9 cellular contexts compared by ENCODE assay signal in the genomic region with DNA sequence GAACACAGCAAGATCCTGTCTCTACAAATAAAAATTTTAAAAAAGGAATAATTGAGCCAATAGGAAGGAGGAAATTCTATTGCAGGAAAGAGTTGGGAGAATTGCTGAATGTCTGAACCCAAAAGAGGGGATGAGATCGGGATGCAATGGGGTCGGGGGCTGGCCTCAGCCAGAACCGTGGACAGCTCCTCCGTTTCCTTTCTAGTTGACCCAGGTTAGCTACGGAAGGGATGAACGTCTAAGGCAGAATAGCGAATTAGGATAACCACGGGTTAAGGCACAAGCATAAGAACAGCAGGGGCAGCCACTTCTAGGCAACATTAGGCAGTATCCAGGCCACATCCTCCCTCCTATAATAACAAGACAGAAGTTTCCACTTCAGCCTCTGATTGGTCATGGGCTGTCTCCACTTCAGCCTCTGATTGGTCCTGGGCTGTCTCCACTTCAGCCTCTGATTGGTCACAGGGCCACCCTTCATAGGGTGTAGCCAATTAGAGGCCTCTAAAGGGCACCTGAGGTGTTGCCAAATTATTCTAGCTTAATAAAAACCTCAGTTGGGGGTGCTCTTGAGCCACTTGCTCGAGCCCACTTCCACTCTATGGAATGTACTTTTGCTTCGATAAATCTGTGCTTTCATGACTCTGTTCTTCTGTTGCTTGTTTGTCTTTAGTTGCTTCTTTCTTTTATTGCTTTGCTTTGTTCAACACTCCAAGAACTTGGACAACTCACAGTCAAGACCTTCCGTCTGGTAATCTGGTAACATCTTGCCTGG. TPM values are rescaled to one million over a fixed set of nuclear protein-coding genes. Genes with fewer than 3 reads are reported as not detected.
A peak's percentile ranks its signal among the peaks of the same experiment; 100 is the strongest.
DNase-seq lines count a peak whose midpoint lies in the region; ATAC-seq and TF ChIP-seq lines count a peak whose summit lies in the region.
"Had no signal": no experiment of that assay in that cellular context is flagged by ENCODE, and none has a peak within 500 bp of the region (broad histone marks: within the 10 kb centered on the region; RNA-seq: fewer than 3 reads in every experiment).

No MANE protein-coding gene starts in this region.

- TF ChIP-seq CTCF in heart right ventricle (IDR thresholded peaks at IDR 0.05): peak in 2 of 9 donors; percentile 16 to 21

- no peaks in the 10 kb centered on the region for H3K27me3 Mint-ChIP-seq in stimulated activated naive CD8-positive, alpha-beta T cell treated with anti-CD3 and anti-CD28 coated beads, Interleukin-15, amount 100 ng/mL, for 72 hours

- H3K27ac Mint-ChIP-seq in stimulated activated naive CD8-positive, alpha-beta T cell treated with anti-CD3 and anti-CD28 coated beads, Interleukin-15, amount 100 ng/mL, for 72 hours: no peak overlapping the region

- DNase-seq in heart right ventricle (no peak), cardiac septum (ENCODE audit: low spot score) (no peak), T-helper 22 cell (ENCODE audit: low read depth) (peak; percentile 35), HPDE6-E6E7 (ENCODE audit: extremely low spot score) (no peak), dedifferentiated amniotic fluid mesenchymal stem cell (ENCODE audit: extremely low spot score) (no peak), COLO668 (lab: John Stamatoyannopoulos, UW; ENCODE audit: unreplicated experiment) (no peak)
- peak; percentile 48 to 70 for DNase-seq in stimulated activated naive CD8-positive, alpha-beta T cell treated with anti-CD3 and anti-CD28 coated beads, Interleukin-15, amount 100 ng/mL, for 72 hours

- H3K36me3 ChIP-seq in heart right ventricle: no peaks in the 10 kb centered on the region

- no peak overlapping the region for H3K27ac ChIP-seq in heart right ventricle

- peaks cover 0 to 13% of the 10 kb centered on the region in 2 donors for H3K9me3 Mint-ChIP-seq in stimulated activated naive CD8-positive, alpha-beta T cell treated with anti-CD3 and anti-CD28 coated beads, Interleukin-15, amount 100 ng/mL, for 72 hours
- H3K9me3 Mint-ChIP-seq: neural crest cell had no signal

- no peak overlapping the region for H3K4me3 ChIP-seq in heart right ventricle

- H3K27me3 ChIP-seq in heart right ventricle: peaks cover 0 to 9% (median 0%) of the 10 kb centered on the region in 7 donors

- whole genome bisulfite sequencing in heart right ventricle, 2 donors: 38 to 44% methylated on average over 11 of the region's 11 CpGs

- H3K4me1 Mint-ChIP-seq in stimulated activated naive CD8-positive, alpha-beta T cell treated with anti-CD3 and anti-CD28 coated beads, Interleukin-15, amount 100 ng/mL, for 72 hours: peaks cover 22% of the 10 kb centered on the region
- H3K4me1 Mint-ChIP-seq: neural crest cell had no signal

- peaks cover 0 to 16% (median 0%) of the 10 kb centered on the region in 11 donors for H3K9me3 ChIP-seq in heart right ventricle

- intact Hi-C loops in heart right ventricle (cut with DNase I): no loop called here
- intact Hi-C loops in cardiac septum (cut with DNase I): no loop called here

- peak overlapping the region; percentile 1 to 38 for H3K4me3 Mint-ChIP-seq in stimulated activated naive CD8-positive, alpha-beta T cell treated with anti-CD3 and anti-CD28 coated beads, Interleukin-15, amount 100 ng/mL, for 72 hours
- H3K4me3 Mint-ChIP-seq: neural crest cell had no signal

- ATAC-seq in heart right ventricle: peak in 6 of 8 donors; percentile 22 to 78 (median 70)
- ATAC-seq in esophagus mucosa: peak; percentile 76
- ATAC-seq in stimulated activated naive CD8-positive, alpha-beta T cell treated with anti-CD3 and anti-CD28 coated beads, Interleukin-15, amount 100 ng/mL, for 72 hours: peak; percentile 100

- H3K4me1 ChIP-seq in heart right ventricle: no peaks in the 10 kb centered on the region

RNA-seq across cellular contexts. Expression of a gene that starts 24.9 kb away (rescaled TPM):
- total RNA-seq in heart right ventricle (100 to 1,000 TPM in 2 of 10 donors, 10 to 100 TPM in 8; 52.0 to 231 (median 72.5) TPM), cardiac septum (95.4 TPM), esophagus mucosa (427 TPM)
- 100 to 1,000 TPM; 121 to 195 TPM for polyA plus RNA-seq in heart right ventricle

Comparison
In these comparisons a context has a peak if more than half of its experiments do, and no peak if none do; other contexts are left out.
1. DNase-seq: peak in T-helper 22 cell (single experiment) and stimulated activated naive CD8-positive, alpha-beta T cell treated with anti-CD3 and anti-CD28 coated beads, Interleukin-15, amount 100 ng/mL, for 72 hours (2 of 2); none in heart right ventricle (0 of 2), cardiac septum (single experiment), HPDE6-E6E7 (single experiment), dedifferentiated amniotic fluid mesenchymal stem cell (single experiment) and COLO668 (single experiment).
2. Peak in every context shown above with its lines, with median percentiles within 50 percentile points of each other: ATAC-seq.